ENCODE assay signal across 22 cellular contexts in the genomic region with DNA sequence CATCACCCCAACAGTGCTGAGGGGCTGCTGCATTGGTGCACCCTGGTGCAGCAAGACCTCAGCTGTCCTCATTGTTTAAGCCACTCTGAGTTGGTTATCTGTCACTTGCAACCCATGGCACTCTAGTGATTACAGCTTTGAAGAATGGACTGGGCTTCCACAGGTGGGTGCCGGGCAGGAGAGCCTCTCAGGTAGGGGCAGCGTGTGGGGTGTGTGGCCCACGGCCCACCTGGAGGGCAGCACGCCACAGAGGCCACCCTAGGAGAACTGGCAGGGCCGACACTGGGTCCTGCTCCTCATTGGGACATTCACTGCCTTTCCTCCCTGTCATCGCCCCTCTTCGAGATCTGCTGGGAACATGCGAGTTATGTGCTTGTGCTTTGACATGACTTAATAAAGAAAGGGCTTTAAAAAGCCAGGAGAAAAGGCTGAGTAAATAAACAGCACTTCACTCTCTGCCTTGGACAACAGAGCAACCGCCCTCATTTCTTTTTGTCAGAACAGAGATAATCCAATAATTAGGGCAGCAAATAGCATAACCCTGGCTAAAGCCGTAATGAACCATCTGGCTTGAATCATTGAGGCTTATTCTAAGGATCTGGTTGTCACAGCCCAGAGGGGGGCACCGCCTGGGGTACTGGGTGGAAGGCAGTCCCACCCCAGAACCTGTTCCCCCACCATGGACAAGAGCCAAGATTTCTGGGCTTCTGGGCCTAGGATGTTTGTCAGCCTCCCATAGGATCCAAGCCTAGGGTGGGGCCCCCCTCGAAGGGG. TPM values are rescaled to one million over a fixed set of nuclear protein-coding genes. Genes with fewer than 3 reads are reported as not detected.
DNase-seq lines count a peak whose midpoint lies in the region; ATAC-seq, FAIRE-seq and TF ChIP-seq lines count a peak whose summit lies in the region.
"Had no signal": no experiment of that assay in that cellular context is flagged by ENCODE, and none has a peak within 500 bp of the region (broad histone marks: within the 10 kb centered on the region; RNA-seq: fewer than 3 reads in every experiment).

No MANE protein-coding gene starts in this region.

- H3K9me3 ChIP-seq in BE2C (no peaks in the 10 kb centered on the region), kidney (ENCODE audit: control insufficient read depth in 1 of 2, low read length in 2 of 2) (no peaks in the 10 kb centered on the region)
- H3K9me3 ChIP-seq: left lung, MG63, pancreas had no signal

- H3K36me3 ChIP-seq in BE2C = no peaks in the 10 kb centered on the region
- no peaks in the 10 kb centered on the region for H3K36me3 ChIP-seq in kidney (ENCODE audit: control insufficient read depth in 1 of 2, insufficient read depth in 2 of 2, low read length in 2 of 2)
- H3K36me3 ChIP-seq: left lung, MG63, pancreas had no signal

- FAIRE-seq in D721Med (lab: Jason Lieb, UNC) = peak; percentile 80
- no peak for FAIRE-seq in kidney (lab: Jason Lieb, UNC)
- FAIRE-seq: K562, pancreas, TTC549 had no signal

- DNase-seq in BE2C (peak; percentile 34), D721Med (ENCODE audit: insufficient read length, low spot score) (peak; percentile 97), SK-N-DZ (ENCODE audit: low spot score) (peak; percentile 58), kidney (peak; percentile 54)
- DNase-seq: activated effector memory CD4-positive, alpha-beta T cell treated with anti-CD3 and anti-CD28 coated beads, Interleukin-2, amount 50 U/mL, for 16 hours; activated naive CD8-positive, alpha-beta T cell treated with anti-CD3 and anti-CD28 coated beads, Interleukin-2, amount 50 U/mL, for 24 hours; CD4-positive, CD25-positive, alpha-beta regulatory T cell; head of caudate nucleus; left lung; NCI-H1436 treated with DMSO at 0.1 percent for 48 hours; nephron progenitor cell; OCI-M1; stimulated activated naive CD8-positive, alpha-beta T cell treated with anti-CD3 and anti-CD28 coated beads, Interleukin-15, Interleukin-2, amounts not matched to agents 100 U/mL and 50 U/mL, for 24 hours; T-helper 1 cell had no signal

- intact Hi-C loops in kidney (cut with DNase I) = no loop called here

- H3K4me3 ChIP-seq in BE2C (ENCODE audit: low read depth, low read length) (no peak overlapping the region), kidney (ENCODE audit: low read length in 2 of 2) (no peak overlapping the region)
- H3K4me3 ChIP-seq: K562, left lung, MG63 had no signal

- ATAC-seq in HG03095 (IDR thresholded peaks at IDR 0.05; ENCODE audit: unreplicated experiment) (no peak), HG02981 (IDR thresholded peaks at IDR 0.05; ENCODE audit: unreplicated experiment) (no peak), GM21381 (IDR thresholded peaks at IDR 0.05; ENCODE audit: unreplicated experiment) (no peak)
- ATAC-seq: activated naive CD8-positive, alpha-beta T cell treated with anti-CD3 and anti-CD28 coated beads, Interleukin-2, amount 50 U/mL, for 24 hours; K562; left lung; pancreas; stimulated activated naive CD8-positive, alpha-beta T cell treated with anti-CD3 and anti-CD28 coated beads, Interleukin-15, Interleukin-2, amounts not matched to agents 100 U/mL and 50 U/mL, for 24 hours had no signal

- H3K4me1 ChIP-seq in BE2C = no peaks in the 10 kb centered on the region
- peaks cover 0 to 2% of the 10 kb centered on the region in 2 donors for H3K4me1 ChIP-seq in kidney (ENCODE audit: control insufficient read depth in 1 of 2, insufficient read depth in 1 of 2, low read depth in 1 of 2, low read length in 2 of 2)

- peaks cover 30% of the 10 kb centered on the region for H3K27me3 ChIP-seq in BE2C
- H3K27me3 ChIP-seq: MG63, pancreas had no signal

- TF ChIP-seq CTCF in BE2C (IDR thresholded peaks at IDR 0.05; ENCODE audit: low read depth, low read length) (no peak), D721Med (IDR thresholded peaks at IDR 0.05; ENCODE audit: insufficient read depth, missing control alignments) (no peak), kidney (IDR thresholded peaks at IDR 0.05; ENCODE audit: borderline replicate concordance, extremely low read depth, insufficient read depth) (no peak)

- H3K9ac ChIP-seq in kidney (ENCODE audit: low read length in 2 of 2) = no peak overlapping the region

- no peak overlapping the region for H3K27ac ChIP-seq in kidney (ENCODE audit: low read depth in 2 of 2, low read length in 2 of 2)
- H3K27ac ChIP-seq: left lung, pancreas had no signal

RNA-seq across cellular contexts. Expression of gene DOC2B, which starts 3.0 kb away (rescaled TPM):
- polyA plus RNA-seq in BE2C (2012; ENCODE audit: insufficient read depth, insufficient read length, low read depth) = 4.0 TPM
- polyA plus RNA-seq in SK-N-DZ (2014; cell fraction: cytosol; rRNA removed) = 11.6 and 13.7 TPM in 2 replicates
- 7.9 and 11.5 TPM in 2 replicates for polyA plus RNA-seq in SK-N-DZ (2014; cell fraction: nucleus; rRNA removed)
- 21.6 TPM for total RNA-seq in kidney
- polyA plus RNA-seq in kidney (ENCODE audit: insufficient read depth, low read depth, low replicate concordance) = 4.2 TPM
- total RNA-seq: CD4-positive, CD25-positive, alpha-beta regulatory T cell had no signal
- polyA plus RNA-seq: CD4-positive, CD25-positive, alpha-beta regulatory T cell; K562 had no signal

RNA-seq across cellular contexts. Expression of gene SCGB1C2, which starts 41.1 kb away (rescaled TPM):
- polyA plus RNA-seq in BE2C (2012; ENCODE audit: insufficient read depth, insufficient read length, low read depth) = not detected
- not detected in 2 replicates for polyA plus RNA-seq in SK-N-DZ (2014; cell fraction: cytosol; rRNA removed)
- polyA plus RNA-seq in SK-N-DZ (2014; cell fraction: nucleus; rRNA removed) = not detected in 2 replicates
- total RNA-seq in kidney = not detected
- not detected for polyA plus RNA-seq in kidney (ENCODE audit: insufficient read depth, low read depth, low replicate concordance)
- total RNA-seq: CD4-positive, CD25-positive, alpha-beta regulatory T cell; K562; left lung; right cardiac atrium had no signal
- polyA plus RNA-seq: CD4-positive, CD25-positive, alpha-beta regulatory T cell; K562; pancreas; right cardiac atrium had no signal

Comparison
In these comparisons a context has a peak if more than half of its experiments do, and no peak if none do; other contexts are left out.
1. DNase-seq: peak in every context shown above with its lines; median percentile 97 in D721Med; 58 in SK-N-DZ; 54 in kidney; 34 in BE2C.